In genomic region chr2:26345284-26345553, GRCh38 we compare ENCODE assay signal across 8 cellular contexts. TPM values are rescaled to one million over a fixed set of nuclear protein-coding genes. Genes with fewer than 3 reads are reported as not detected.
DNase-seq lines count a peak whose midpoint lies in the region; ATAC-seq and TF ChIP-seq lines count a peak whose summit lies in the region.

No MANE protein-coding gene starts in this region.

- H3K27me3 ChIP-seq in left lung (no peaks in the 10 kb centered on the region), tibial artery (no peaks in the 10 kb centered on the region)

- peak overlapping the region; percentile 70 to 76 for H3K4me3 ChIP-seq in left lung
- H3K4me3 ChIP-seq in tibial artery: peak overlapping the region; percentile 87 to 98

- no peak for DNase-seq in activated T-cell treated with anti-CD3 and anti-CD28 coated beads, Interleukin-2, amount 50 U/mL, for 72 hours
- DNase-seq in activated T-cell treated with anti-CD3 and anti-CD28 coated beads, Interleukin-2, amount 50 U/mL, for 1 hour: no peak
- no peak for DNase-seq in left lung
- DNase-seq in tibial artery: no peak
- no peak for DNase-seq in cerebellar nuclear complex (lab: John Stamatoyannopoulos, UW)

- peaks cover 33% of the 10 kb centered on the region for H3K4me1 Mint-ChIP-seq in activated T-cell treated with anti-CD3 and anti-CD28 coated beads, Interleukin-2, amount 50 U/mL, for 72 hours (ENCODE audit: low read depth)
- peaks cover 39% of the 10 kb centered on the region for H3K4me1 Mint-ChIP-seq in activated naive CD8-positive, alpha-beta T cell (ENCODE audit: low read depth)

- no peaks in the 10 kb centered on the region for H3K9me3 ChIP-seq in left lung
- no peaks in the 10 kb centered on the region for H3K9me3 ChIP-seq in tibial artery

- H3K36me3 ChIP-seq in left lung (no peaks in the 10 kb centered on the region), tibial artery (no peaks in the 10 kb centered on the region)

- H3K27ac Mint-ChIP-seq in activated T-cell treated with anti-CD3 and anti-CD28 coated beads, Interleukin-2, amount 50 U/mL, for 72 hours: peak overlapping the region; percentile 99
- peak overlapping the region; percentile 99 for H3K27ac Mint-ChIP-seq in activated naive CD8-positive, alpha-beta T cell

- no peak for ATAC-seq in activated T-cell treated with anti-CD3 and anti-CD28 coated beads, Interleukin-2, amount 50 U/mL, for 72 hours (replicated peaks in 1 of 2)
- ATAC-seq in left lung (no peak), GM21737 (IDR thresholded peaks at IDR 0.05; ENCODE audit: unreplicated experiment) (no peak), GM18520 (IDR thresholded peaks at IDR 0.05; ENCODE audit: unreplicated experiment) (no peak)

- peak overlapping the region; percentile 97 for H3K4me3 Mint-ChIP-seq in activated T-cell treated with anti-CD3 and anti-CD28 coated beads, Interleukin-2, amount 50 U/mL, for 72 hours
- peak overlapping the region; percentile 99 for H3K4me3 Mint-ChIP-seq in activated naive CD8-positive, alpha-beta T cell

- H3K27ac ChIP-seq in left lung: peak overlapping the region; percentile 91
- H3K27ac ChIP-seq in tibial artery: peak overlapping the region; percentile 87

- intact Hi-C loops in left lung (cut with DNase I): no loop called here
- intact Hi-C loops in tibial artery (cut with DNase I; ENCODE audit: low total_unique reads): no loop called here

- H3K9me3 Mint-ChIP-seq in activated T-cell treated with anti-CD3 and anti-CD28 coated beads, Interleukin-2, amount 50 U/mL, for 72 hours: no peaks in the 10 kb centered on the region
- H3K9me3 Mint-ChIP-seq in activated naive CD8-positive, alpha-beta T cell (ENCODE audit: low read depth): no peaks in the 10 kb centered on the region

- peaks cover 6 to 10% of the 10 kb centered on the region in 2 donors for H3K36me3 Mint-ChIP-seq in activated T-cell treated with anti-CD3 and anti-CD28 coated beads, Interleukin-2, amount 50 U/mL, for 72 hours (ENCODE audit: insufficient read depth in 2 of 2)
- peaks cover 2% of the 10 kb centered on the region for H3K36me3 Mint-ChIP-seq in activated naive CD8-positive, alpha-beta T cell

- TF ChIP-seq CTCF in left lung (IDR thresholded peaks at IDR 0.05) (no peak), tibial artery (IDR thresholded peaks at IDR 0.05) (no peak)

- H3K4me1 ChIP-seq in left lung (peaks cover 15 to 31% of the 10 kb centered on the region in 2 donors), tibial artery (peaks cover 0 to 19% (median 11%) of the 10 kb centered on the region in 4 donors)

- H3K27me3 Mint-ChIP-seq in activated T-cell treated with anti-CD3 and anti-CD28 coated beads, Interleukin-2, amount 50 U/mL, for 72 hours (ENCODE audit: low read depth): no peaks in the 10 kb centered on the region
- no peaks in the 10 kb centered on the region for H3K27me3 Mint-ChIP-seq in activated naive CD8-positive, alpha-beta T cell

RNA-seq across cellular contexts. Expression of gene SELENOI, which starts 0.7 kb away (rescaled TPM):
- total RNA-seq in activated T-cell treated with anti-CD3 and anti-CD28 coated beads, Interleukin-2, amount 50 U/mL, for 72 hours: 10 to 100 TPM; 35.0 to 38.9 TPM
- 10 to 100 TPM; 18.4 to 34.4 TPM for total RNA-seq in left lung

RNA-seq across cellular contexts. Expression of gene ADGRF3, which starts 1.4 kb away (rescaled TPM):
- 1 to 10 TPM; 2.4 to 4.8 TPM for total RNA-seq in activated T-cell treated with anti-CD3 and anti-CD28 coated beads, Interleukin-2, amount 50 U/mL, for 72 hours
- under 1 TPM; 0.08 to 0.12 TPM for total RNA-seq in left lung

RNA-seq across cellular contexts. Expression of gene DRC1, which starts 56.5 kb away (rescaled TPM):
- total RNA-seq in activated T-cell treated with anti-CD3 and anti-CD28 coated beads, Interleukin-2, amount 50 U/mL, for 72 hours: under 1 TPM in 1 of 2 donors, not detected in 1; 0.17 TPM
- total RNA-seq in left lung: 1 to 10 TPM in 1 of 2 donors, not detected in 1; 1.8 TPM
